In the genomic region with DNA sequence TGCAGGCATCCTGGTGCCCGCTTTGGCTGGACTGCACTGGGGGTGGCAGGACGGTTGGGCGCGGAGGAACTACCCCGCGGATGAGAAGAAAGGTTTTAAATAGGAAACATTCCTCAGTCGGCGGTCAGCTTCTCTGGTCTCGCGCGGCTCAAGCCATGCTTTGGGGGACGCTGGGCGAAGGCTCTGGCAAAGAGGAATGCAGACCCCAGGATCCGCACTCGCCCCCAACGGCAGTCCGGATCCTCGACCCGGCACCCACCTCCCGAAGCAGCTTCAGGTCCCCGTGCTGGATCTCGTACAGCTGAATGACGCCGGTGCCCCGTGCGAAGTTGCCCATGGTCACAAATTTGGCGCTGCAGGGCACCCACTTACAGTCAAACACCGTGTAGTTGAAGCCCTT, we compare ENCODE assay signal across 1 cellular context.
TF ChIP-seq lines count a peak whose summit lies in the region.

No MANE protein-coding gene starts in this region.

TF ChIP-seq in K562, 482 proteins besides CTCF, POLR2A, EP300 and RAD21 (continued from another document):
- TF ChIP-seq, protein P1, sequence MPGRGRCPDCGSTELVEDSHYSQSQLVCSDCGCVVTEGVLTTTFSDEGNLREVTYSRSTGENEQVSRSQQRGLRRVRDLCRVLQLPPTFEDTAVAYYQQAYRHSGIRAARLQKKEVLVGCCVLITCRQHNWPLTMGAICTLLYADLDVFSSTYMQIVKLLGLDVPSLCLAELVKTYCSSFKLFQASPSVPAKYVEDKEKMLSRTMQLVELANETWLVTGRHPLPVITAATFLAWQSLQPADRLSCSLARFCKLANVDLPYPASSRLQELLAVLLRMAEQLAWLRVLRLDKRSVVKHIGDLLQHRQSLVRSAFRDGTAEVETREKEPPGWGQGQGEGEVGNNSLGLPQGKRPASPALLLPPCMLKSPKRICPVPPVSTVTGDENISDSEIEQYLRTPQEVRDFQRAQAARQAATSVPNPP (IDR thresholded peaks at IDR 0.05; ENCODE audit: borderline replicate concordance, insufficient read depth, insufficient read length) = no peak
- TF ChIP-seq GTF2E2 (tag; IDR thresholded peaks at IDR 0.05) (0 out of 2 replicates have a peak, but pooled peaks have one; percentile 38), ZNF12 (CRISPR knock-in tag; IDR thresholded peaks at IDR 0.05) (no peak), ZBTB7A (IDR thresholded peaks at IDR 0.05; ENCODE audit: borderline replicate concordance, control insufficient read depth, low read depth, low read length) (0 out of 2 replicates have a peak, but pooled peaks have one; percentile 32)
- TF ChIP-seq, protein P2, sequence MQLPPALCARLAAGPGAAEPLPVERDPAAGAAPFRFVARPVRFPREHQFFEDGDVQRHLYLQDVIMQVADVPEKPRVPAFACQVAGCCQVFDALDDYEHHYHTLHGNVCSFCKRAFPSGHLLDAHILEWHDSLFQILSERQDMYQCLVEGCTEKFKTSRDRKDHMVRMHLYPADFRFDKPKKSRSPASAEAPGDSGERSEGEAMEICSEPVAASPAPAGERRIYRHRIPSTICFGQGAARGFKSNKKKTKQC (CRISPR knock-in tag; IDR thresholded peaks at IDR 0.05) = 0 out of 2 replicates have a peak, but pooled peaks have one; percentile 15
- TF ChIP-seq, protein P3, sequence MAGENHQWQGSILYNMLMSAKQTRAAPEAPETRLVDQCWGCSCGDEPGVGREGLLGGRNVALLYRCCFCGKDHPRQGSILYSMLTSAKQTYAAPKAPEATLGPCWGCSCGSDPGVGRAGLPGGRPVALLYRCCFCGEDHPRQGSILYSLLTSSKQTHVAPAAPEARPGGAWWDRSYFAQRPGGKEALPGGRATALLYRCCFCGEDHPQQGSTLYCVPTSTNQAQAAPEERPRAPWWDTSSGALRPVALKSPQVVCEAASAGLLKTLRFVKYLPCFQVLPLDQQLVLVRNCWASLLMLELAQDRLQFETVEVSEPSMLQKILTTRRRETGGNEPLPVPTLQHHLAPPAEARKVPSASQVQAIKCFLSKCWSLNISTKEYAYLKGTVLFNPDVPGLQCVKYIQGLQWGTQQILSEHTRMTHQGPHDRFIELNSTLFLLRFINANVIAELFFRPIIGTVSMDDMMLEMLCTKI (IDR thresholded peaks at IDR 0.05; ENCODE audit: partially characterized antibody) = no peak
- TF ChIP-seq, protein P4, sequence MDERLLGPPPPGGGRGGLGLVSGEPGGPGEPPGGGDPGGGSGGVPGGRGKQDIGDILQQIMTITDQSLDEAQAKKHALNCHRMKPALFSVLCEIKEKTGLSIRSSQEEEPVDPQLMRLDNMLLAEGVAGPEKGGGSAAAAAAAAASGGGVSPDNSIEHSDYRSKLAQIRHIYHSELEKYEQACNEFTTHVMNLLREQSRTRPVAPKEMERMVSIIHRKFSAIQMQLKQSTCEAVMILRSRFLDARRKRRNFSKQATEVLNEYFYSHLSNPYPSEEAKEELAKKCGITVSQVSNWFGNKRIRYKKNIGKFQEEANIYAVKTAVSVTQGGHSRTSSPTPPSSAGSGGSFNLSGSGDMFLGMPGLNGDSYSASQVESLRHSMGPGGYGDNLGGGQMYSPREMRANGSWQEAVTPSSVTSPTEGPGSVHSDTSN (CRISPR knock-in tag; IDR thresholded peaks at IDR 0.05; ENCODE audit: low read depth) = no peak
- TF ChIP-seq, protein P4 (tag; conservative IDR thresholded peaks at IDR 0.05; ENCODE audit: low read depth) = 0 out of 2 replicates have a peak, but pooled peaks have one; percentile 5
TF ChIP-seq in K562: peak in this region for 9.
